9 cellular contexts compared by ENCODE assay signal in the genomic region with DNA sequence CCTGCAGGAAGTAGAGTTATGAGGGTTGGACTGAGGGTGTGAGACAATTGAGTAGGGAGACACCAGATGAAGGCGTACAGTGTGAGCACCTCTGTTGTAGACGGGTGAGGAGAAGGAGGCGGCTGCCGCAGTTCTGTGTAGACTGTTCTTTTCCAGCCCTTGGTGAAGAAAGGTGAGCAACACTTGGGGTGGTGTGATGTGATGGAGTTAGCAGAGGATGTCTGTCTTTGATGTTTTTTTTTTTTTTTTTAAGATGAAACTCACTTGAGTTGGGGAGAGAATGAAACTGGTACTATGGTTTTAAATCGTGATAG. TPM values are rescaled to one million over a fixed set of nuclear protein-coding genes. Genes with fewer than 3 reads are reported as not detected.
A peak's percentile ranks its signal among the peaks of the same experiment; 100 is the strongest.
DNase-seq lines count a peak whose midpoint lies in the region; ATAC-seq and TF ChIP-seq lines count a peak whose summit lies in the region.
"Had no signal": no experiment of that assay in that cellular context is flagged by ENCODE, and none has a peak within 500 bp of the region (broad histone marks: within the 10 kb centered on the region; RNA-seq: fewer than 3 reads in every experiment).

No MANE protein-coding gene starts in this region.

- peaks cover 14% of the 10 kb centered on the region for H3K4me1 Mint-ChIP-seq in activated T-helper 2 cell treated with anti-CD3 and anti-CD28 coated beads, Interferon-gamma antibody, Interleukin-2, Interleukin-4, amounts not matched to agents 10 μg/mL and 5 μg/mL and 100 μg/mL, durations not matched to agents 14 hours and 24 hours and 36 hours (ENCODE audit: low read depth)
- H3K4me1 Mint-ChIP-seq in nephron, result peaks cover 8% of the 10 kb centered on the region

- peak; percentile 60 for ATAC-seq in stimulated activated naive CD8-positive, alpha-beta T cell treated with anti-CD3 and anti-CD28 coated beads, Interleukin-15, Interleukin-2, amounts not matched to agents 100 U/mL and 50 U/mL, for 24 hours

- intact Hi-C loops in activated T-helper 2 cell treated with anti-CD3 and anti-CD28 coated beads, Interferon-gamma antibody, Interleukin-2, Interleukin-4, amounts not matched to agents 10 μg/mL and 5 μg/mL and 100 μg/mL, durations not matched to agents 14 hours and 24 hours and 36 hours (cut with micrococcal nuclease), result no loop called here

- H3K36me3 Mint-ChIP-seq in activated T-helper 2 cell treated with anti-CD3 and anti-CD28 coated beads, Interferon-gamma antibody, Interleukin-2, Interleukin-4, amounts not matched to agents 10 μg/mL and 5 μg/mL and 100 μg/mL, durations not matched to agents 14 hours and 24 hours and 36 hours (ENCODE audit: low read depth), result no peaks in the 10 kb centered on the region
- H3K36me3 Mint-ChIP-seq in nephron (ENCODE audit: low read depth), result no peaks in the 10 kb centered on the region

- no peaks in the 10 kb centered on the region for H3K9me3 ChIP-seq in tibial nerve

- H3K27me3 Mint-ChIP-seq in activated T-helper 2 cell treated with anti-CD3 and anti-CD28 coated beads, Interferon-gamma antibody, Interleukin-2, Interleukin-4, amounts not matched to agents 10 μg/mL and 5 μg/mL and 100 μg/mL, durations not matched to agents 14 hours and 24 hours and 36 hours (ENCODE audit: low read depth), result no peaks in the 10 kb centered on the region
- no peaks in the 10 kb centered on the region for H3K27me3 Mint-ChIP-seq in nephron (ENCODE audit: low read depth)

- no peaks in the 10 kb centered on the region for H3K36me3 ChIP-seq in tibial nerve

- DNase-seq in activated CD8-positive, alpha-beta memory T cell treated with anti-CD3 and anti-CD28 coated beads for 24 hours, result peak; percentile 70
- no peak for DNase-seq in activated CD8-positive, alpha-beta memory T cell treated with anti-CD3 and anti-CD28 coated beads, Interleukin-2, amount 50 U/mL, for 48 hours
- peak; percentile 37 for DNase-seq in activated T-helper 2 cell treated with anti-CD3 and anti-CD28 coated beads, Interferon-gamma antibody, Interleukin-2, Interleukin-4, amounts not matched to agents 10 μg/mL and 5 μg/mL and 100 μg/mL, durations not matched to agents 14 hours and 24 hours and 36 hours (ENCODE audit: low spot score)
- peak; percentile 37 for DNase-seq in stimulated activated naive CD8-positive, alpha-beta T cell treated with anti-CD3 and anti-CD28 coated beads, Interleukin-15, Interleukin-2, amounts not matched to agents 100 U/mL and 50 U/mL, for 24 hours
- no peak for DNase-seq in foreskin fibroblast
- no peak for DNase-seq in tibial nerve (ENCODE audit: low spot score in 2 of 2)
- DNase-seq in NK-92 treated with Interleukin-12 subunit alpha and Interleukin-12 subunit beta, amount 100 ng/mL, for 24 hours (lab: John Stamatoyannopoulos, UW), result no peak
- DNase-seq: kidney glomerular epithelial cell had no signal

- TF ChIP-seq POLR2A in tibial nerve (IDR thresholded peaks at IDR 0.05), result no peak

- WGBS in tibial nerve, 2 donors, result 79 to 86% methylated on average over 5 of the region's 5 CpGs

- H3K27ac Mint-ChIP-seq in activated T-helper 2 cell treated with anti-CD3 and anti-CD28 coated beads, Interferon-gamma antibody, Interleukin-2, Interleukin-4, amounts not matched to agents 10 μg/mL and 5 μg/mL and 100 μg/mL, durations not matched to agents 14 hours and 24 hours and 36 hours, result peak overlapping the region; percentile 23
- no peak overlapping the region for H3K27ac Mint-ChIP-seq in nephron

- peak overlapping the region; percentile 83 for H3K4me3 Mint-ChIP-seq in activated T-helper 2 cell treated with anti-CD3 and anti-CD28 coated beads, Interferon-gamma antibody, Interleukin-2, Interleukin-4, amounts not matched to agents 10 μg/mL and 5 μg/mL and 100 μg/mL, durations not matched to agents 14 hours and 24 hours and 36 hours (ENCODE audit: low read depth)
- peak overlapping the region; percentile 86 to 87 (median 87) for H3K4me3 Mint-ChIP-seq in nephron

- no peak overlapping the region for H3K27ac ChIP-seq in tibial nerve

- H3K4me3 ChIP-seq in foreskin fibroblast (ENCODE audit: low read depth in 1 of 2, low read length in 2 of 2) (no peak overlapping the region), tibial nerve (no peak overlapping the region)

- H3K9me3 Mint-ChIP-seq in activated T-helper 2 cell treated with anti-CD3 and anti-CD28 coated beads, Interferon-gamma antibody, Interleukin-2, Interleukin-4, amounts not matched to agents 10 μg/mL and 5 μg/mL and 100 μg/mL, durations not matched to agents 14 hours and 24 hours and 36 hours, result no peaks in the 10 kb centered on the region
- H3K9me3 Mint-ChIP-seq in nephron, result no peaks in the 10 kb centered on the region

- H3K27me3 ChIP-seq in tibial nerve, result no peaks in the 10 kb centered on the region

- TF ChIP-seq EP300 in tibial nerve (IDR thresholded peaks at IDR 0.05), result no peak

- TF ChIP-seq CTCF in nephron (IDR thresholded peaks at IDR 0.05; ENCODE audit: unreplicated experiment in 3 of 3), result no peak
- TF ChIP-seq CTCF in foreskin fibroblast (IDR thresholded peaks at IDR 0.05; ENCODE audit: low read depth, low read length), result no peak
- no peak for TF ChIP-seq CTCF in tibial nerve (IDR thresholded peaks at IDR 0.05)

- peaks cover 0 to 17% (median 4%) of the 10 kb centered on the region in 4 donors for H3K4me1 ChIP-seq in tibial nerve

RNA-seq across cellular contexts. Expression of a gene that starts 42.8 kb away (rescaled TPM):
- 40.1 and 42.1 TPM in 2 replicates for total RNA-seq in activated T-helper 2 cell treated with anti-CD3 and anti-CD28 coated beads, Interferon-gamma antibody, Interleukin-2, Interleukin-4, amounts not matched to agents 10 μg/mL and 5 μg/mL and 100 μg/mL, durations not matched to agents 14 hours and 24 hours and 36 hours
- 10 to 100 TPM; 33.5 to 43.8 (median 36.9) TPM for total RNA-seq in tibial nerve

RNA-seq across cellular contexts. Expression of a gene that starts 56.3 kb away (rescaled TPM):
- not detected in 2 replicates for total RNA-seq in activated T-helper 2 cell treated with anti-CD3 and anti-CD28 coated beads, Interferon-gamma antibody, Interleukin-2, Interleukin-4, amounts not matched to agents 10 μg/mL and 5 μg/mL and 100 μg/mL, durations not matched to agents 14 hours and 24 hours and 36 hours
- not detected for total RNA-seq in tibial nerve

Comparison
In these comparisons a context has a peak if more than half of its experiments do, and no peak if none do; other contexts are left out.
1. DNase-seq: peak in activated CD8-positive, alpha-beta memory T cell treated with anti-CD3 and anti-CD28 coated beads for 24 hours (single experiment), activated T-helper 2 cell treated with anti-CD3 and anti-CD28 coated beads, Interferon-gamma antibody, Interleukin-2, Interleukin-4, amounts not matched to agents 10 μg/mL and 5 μg/mL and 100 μg/mL, durations not matched to agents 14 hours and 24 hours and 36 hours (single experiment) and stimulated activated naive CD8-positive, alpha-beta T cell treated with anti-CD3 and anti-CD28 coated beads, Interleukin-15, Interleukin-2, amounts not matched to agents 100 U/mL and 50 U/mL, for 24 hours (single experiment); none in activated CD8-positive, alpha-beta memory T cell treated with anti-CD3 and anti-CD28 coated beads, Interleukin-2, amount 50 U/mL, for 48 hours (single experiment), foreskin fibroblast (0 of 2), tibial nerve (0 of 2) and NK-92 treated with Interleukin-12 subunit alpha and Interleukin-12 subunit beta, amount 100 ng/mL, for 24 hours (single experiment).